13 cellular contexts compared by ENCODE assay signal in the genomic region with DNA sequence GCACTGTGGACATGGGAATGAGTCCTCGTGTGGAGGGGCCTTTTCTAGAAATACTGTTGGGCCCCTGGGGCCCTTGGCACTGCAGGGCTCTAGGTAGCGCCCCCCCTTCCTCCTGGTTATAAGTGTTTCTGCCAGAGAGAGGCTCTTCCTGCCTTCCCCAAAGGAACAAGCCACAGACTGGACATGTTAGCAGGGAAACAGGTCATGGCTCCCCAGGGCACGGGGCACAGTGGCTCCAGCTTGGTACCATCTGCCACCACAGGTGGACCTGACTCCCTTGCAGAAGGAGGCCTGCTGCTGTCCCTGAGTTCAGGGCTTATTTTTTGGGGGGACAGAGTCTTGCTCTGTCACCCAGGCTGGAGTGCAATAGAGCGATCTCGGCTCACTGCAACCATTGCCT. TPM values are rescaled to one million over a fixed set of nuclear protein-coding genes. Genes with fewer than 3 reads are reported as not detected.
DNase-seq lines count a peak whose midpoint lies in the region; ATAC-seq and TF ChIP-seq lines count a peak whose summit lies in the region.
"Had no signal": no experiment of that assay in that cellular context is flagged by ENCODE, and none has a peak within 500 bp of the region (broad histone marks: within the 10 kb centered on the region; RNA-seq: fewer than 3 reads in every experiment).

No MANE protein-coding gene starts in this region.

- DNase-seq in cerebellar cortex (ENCODE audit: low spot score) (peak; percentile 90), dorsolateral prefrontal cortex (peak in 1 of 10 donors; percentile 78), psoas muscle (no peak), vagina (ENCODE audit: extremely low spot score in 2 of 2) (no peak), NCI-H1417 treated with DMSO at 0.1 percent for 48 hours (lab: John Stamatoyannopoulos, UW) (no peak), anterior cingulate cortex (lab: John Stamatoyannopoulos, UW) (no peak)
- DNase-seq: BE2C; CD4-positive, alpha-beta memory T cell; DMS79 had no signal

- H3K9me3 ChIP-seq in psoas muscle (no peaks in the 10 kb centered on the region), vagina (no peaks in the 10 kb centered on the region)
- H3K9me3 ChIP-seq: A549, BE2C had no signal

- H3K27ac ChIP-seq in dorsolateral prefrontal cortex = peak overlapping the region in 30 of 59 donors; percentile 5 to 99 (median 88)
- H3K27ac ChIP-seq in psoas muscle = peak overlapping the region; percentile 88
- peak overlapping the region; percentile 87 for H3K27ac ChIP-seq in vagina
- H3K27ac ChIP-seq: A549, C4-2B had no signal

- TF ChIP-seq POLR2A in vagina (IDR thresholded peaks at IDR 0.05) = no peak

- ATAC-seq in psoas muscle (no peak), HG02884 (IDR thresholded peaks at IDR 0.05; ENCODE audit: unreplicated experiment) (no peak)
- ATAC-seq: A549, HCT116 had no signal

- 87 to 94% (median 92%) methylated on average over 5 of the region's 5 CpGs for WGBS in psoas muscle, 3 donors

- H3K4me3 ChIP-seq in dorsolateral prefrontal cortex = no peak overlapping the region
- H3K4me3 ChIP-seq in psoas muscle = no peak overlapping the region
- H3K4me3 ChIP-seq in vagina = no peak overlapping the region
- H3K4me3 ChIP-seq: A549 had no signal

- H3K27me3 ChIP-seq in dorsolateral prefrontal cortex (no peaks in the 10 kb centered on the region), psoas muscle (ENCODE audit: insufficient read depth in 3 of 3, low read length in 2 of 3) (no peaks in the 10 kb centered on the region), vagina (no peaks in the 10 kb centered on the region)
- H3K27me3 ChIP-seq: BE2C had no signal

- TF ChIP-seq CTCF in dorsolateral prefrontal cortex (IDR thresholded peaks at IDR 0.05 in 54 of 56, conservative IDR thresholded peaks at IDR 0.05 in 2 of 56; ENCODE audit: low read depth in 1 of 56, partially characterized antibody in 56 of 56) = no peak
- TF ChIP-seq CTCF in psoas muscle (IDR thresholded peaks at IDR 0.05) = no peak
- TF ChIP-seq CTCF in vagina (IDR thresholded peaks at IDR 0.05) = no peak

- H3K4me1 ChIP-seq in psoas muscle (peaks cover 48% of the 10 kb centered on the region), vagina (peaks cover 49% of the 10 kb centered on the region)

- H3K36me3 ChIP-seq in psoas muscle (ENCODE audit: insufficient read depth in 1 of 2, low read depth in 1 of 2) (peaks cover 0 to 52% of the 10 kb centered on the region in 2 donors), vagina (peaks cover 0 to 29% of the 10 kb centered on the region in 2 donors)
- H3K36me3 ChIP-seq: BE2C had no signal

- intact Hi-C loops in dorsolateral prefrontal cortex (cut with DNase I) = no loop called here
- intact Hi-C loops in psoas muscle (cut with DNase I) = no loop called here
- intact Hi-C loops in vagina (cut with DNase I) = no loop called here

RNA-seq across cellular contexts. Expression of gene PDK2, which starts 8.8 kb away (rescaled TPM):
- total RNA-seq in dorsolateral prefrontal cortex (100 to 1,000 TPM in 115 of 120 experiments, 10 to 100 TPM in 5; 87.1 to 176 (median 131) TPM), psoas muscle (100 to 1,000 TPM in 2 of 4 donors, 10 to 100 TPM in 2; 79.3 to 213 (median 110) TPM), vagina (44.4 TPM)
- 10 to 100 TPM; 50.3 to 99.4 (median 55.2) TPM for polyA plus RNA-seq in psoas muscle

RNA-seq across cellular contexts. Expression of gene SAMD14, which starts 26.0 kb away (rescaled TPM):
- total RNA-seq in dorsolateral prefrontal cortex = 100 to 1,000 TPM in 2 of 120 experiments, 10 to 100 TPM in 118; 17.9 to 122 (median 58.2) TPM
- 1 to 10 TPM in 3 of 4 donors, under 1 TPM in 1; 0.55 to 2.7 (median 1.3) TPM for total RNA-seq in psoas muscle
- 1 to 10 TPM in 1 of 3 donors, under 1 TPM in 2; 0.64 to 1.3 (median 0.98) TPM for polyA plus RNA-seq in psoas muscle
- total RNA-seq in vagina = 4.4 TPM

RNA-seq across cellular contexts. Expression of gene PPP1R9B, which starts 46.5 kb away (rescaled TPM):
- total RNA-seq in dorsolateral prefrontal cortex (100 to 1,000 TPM in 118 of 120 experiments, 10 to 100 TPM in 2; 74.6 to 225 (median 160) TPM), psoas muscle (10 to 100 TPM; 15.1 to 26.5 (median 18.4) TPM), vagina (37.6 TPM)
- polyA plus RNA-seq in psoas muscle = 10 to 100 TPM in 2 of 3 donors, 1 to 10 TPM in 1; 7.0 to 11.3 (median 11.0) TPM

RNA-seq across cellular contexts. Expression of gene ITGA3, which starts 48.0 kb away (rescaled TPM):
- total RNA-seq in dorsolateral prefrontal cortex (10 to 100 TPM; 12.7 to 53.3 (median 33.2) TPM), psoas muscle (10 to 100 TPM in 3 of 4 donors, 1 to 10 TPM in 1; 7.8 to 21.9 (median 15.0) TPM), vagina (50.8 TPM)
- 10 to 100 TPM in 1 of 3 donors, 1 to 10 TPM in 2; 4.9 to 21.5 (median 5.6) TPM for polyA plus RNA-seq in psoas muscle
